In genomic region chr22:34281738-34282137, GRCh38 we compare ENCODE assay signal across 23 cellular contexts.
"Had no signal": no experiment of that assay in that cellular context is flagged by ENCODE, and none has a peak within 500 bp of the region (broad histone marks: within the 10 kb centered on the region; RNA-seq: fewer than 3 reads in every experiment).

No MANE protein-coding gene starts in this region.

- H3K4me3 ChIP-seq: MG63, SJSA1, SK-N-MC had no signal

- H3K9me3 ChIP-seq: MG63, SJSA1 had no signal

- H3K27me3 ChIP-seq: MG63, SJSA1 had no signal

- ATAC-seq: HepG2, Panc1, PC-3 had no signal

- H3K4me1 ChIP-seq: SJSA1 had no signal

- H3K36me3 ChIP-seq: MG63, SJSA1 had no signal

- H3K27ac ChIP-seq: RWPE1, SJSA1, SK-N-MC had no signal

- DNase-seq: IMR-90, Karpas-422, KG1, MG63, NCI-H1092, NCI-H1105 treated with DMSO at 0.1 percent for 48 hours, NCI-H1417 treated with DMSO at 0.1 percent for 48 hours, NCI-H146, NCI-H1694 treated with DMSO at 0.1 percent for 48 hours, NCI-H1930, NCI-H2081, NCI-H2107, NCI-H2227 treated with DMSO at 0.1 percent for 48 hours, NCI-H524, NCI-H526 treated with DMSO at 0.1 percent for 48 hours, NCI-H748 treated with DMSO at 0.1 percent for 48 hours, PC-3, SIG-M5 had no signal
